Comparison of ENCODE assay signal across 1 cellular context in the genomic region with DNA sequence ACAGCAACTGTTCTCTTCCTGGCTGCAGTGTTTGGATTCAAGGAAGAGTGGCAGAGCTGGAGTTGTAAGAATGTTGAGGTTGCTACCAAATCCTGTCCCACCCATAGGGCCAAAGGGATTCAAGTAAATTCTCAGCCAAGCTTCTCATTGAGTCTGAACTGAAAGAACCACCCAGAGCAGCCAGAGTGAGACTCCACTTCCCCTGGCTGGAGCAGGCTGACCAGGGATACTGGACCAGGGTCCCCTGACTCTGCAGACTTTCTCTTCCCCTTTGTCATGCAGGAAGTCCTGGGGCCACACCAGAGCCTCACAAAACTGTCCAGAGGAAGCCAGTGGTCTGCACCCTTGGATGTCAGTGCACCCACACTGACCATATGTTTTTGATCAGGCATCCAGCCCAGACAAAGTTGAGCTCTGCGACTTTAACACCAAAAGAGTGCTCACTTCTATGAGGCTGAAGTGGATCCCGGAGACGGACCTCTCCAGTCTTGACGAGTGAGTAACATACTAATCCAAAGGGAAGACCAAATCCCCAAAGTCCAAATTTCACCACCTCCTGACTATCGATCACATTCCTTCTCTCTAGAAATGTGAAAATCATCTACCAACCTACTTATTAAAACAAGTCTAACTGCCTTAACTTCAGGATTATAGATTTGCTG.
TF ChIP-seq lines count a peak whose summit lies in the region.

No MANE protein-coding gene starts in this region.

TF ChIP-seq in IMR-90, 13 proteins besides CTCF, POLR2A, EP300 and RAD21:
- TF ChIP-seq CEBPB (IDR thresholded peaks at IDR 0.05; ENCODE audit: low read depth, low read length) = no peak
- TF ChIP-seq, protein P1, sequence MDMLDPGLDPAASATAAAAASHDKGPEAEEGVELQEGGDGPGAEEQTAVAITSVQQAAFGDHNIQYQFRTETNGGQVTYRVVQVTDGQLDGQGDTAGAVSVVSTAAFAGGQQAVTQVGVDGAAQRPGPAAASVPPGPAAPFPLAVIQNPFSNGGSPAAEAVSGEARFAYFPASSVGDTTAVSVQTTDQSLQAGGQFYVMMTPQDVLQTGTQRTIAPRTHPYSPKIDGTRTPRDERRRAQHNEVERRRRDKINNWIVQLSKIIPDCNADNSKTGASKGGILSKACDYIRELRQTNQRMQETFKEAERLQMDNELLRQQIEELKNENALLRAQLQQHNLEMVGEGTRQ (IDR thresholded peaks at IDR 0.05; ENCODE audit: low read depth, low read length) = no peak
- no peak for TF ChIP-seq SMC3 (IDR thresholded peaks at IDR 0.05; ENCODE audit: low read depth, low read length)
- TF ChIP-seq MAFK (IDR thresholded peaks at IDR 0.05; ENCODE audit: low read depth, low read length) = no peak
- no peak for TF ChIP-seq ELK1 (IDR thresholded peaks at IDR 0.05; ENCODE audit: borderline replicate concordance, low read depth, low read length)
- TF ChIP-seq RCOR1 (IDR thresholded peaks at IDR 0.05; ENCODE audit: insufficient replicate concordance, low read length) = no peak
